ENCODE assay signal across 22 cellular contexts in genomic region chr16:62929593-62929992, GRCh38.
"Had no signal": no experiment of that assay in that cellular context is flagged by ENCODE, and none has a peak within 500 bp of the region (broad histone marks: within the 10 kb centered on the region; RNA-seq: fewer than 3 reads in every experiment).

No MANE protein-coding gene starts in this region.

- H3K27me3 ChIP-seq: colonic mucosa, dorsolateral prefrontal cortex, esophagus muscularis mucosa, esophagus squamous epithelium, foreskin keratinocyte, gastrocnemius medialis, gastroesophageal sphincter, heart left ventricle had no signal

- H3K9me3 ChIP-seq: colonic mucosa, esophagus muscularis mucosa, esophagus squamous epithelium, gastrocnemius medialis, gastroesophageal sphincter, heart left ventricle had no signal

- H3K36me3 ChIP-seq: colonic mucosa, esophagus muscularis mucosa, esophagus squamous epithelium, gastrocnemius medialis, gastroesophageal sphincter, heart left ventricle had no signal

- DNase-seq: colonic mucosa; cortex of kidney; dermis blood vessel endothelial cell; dorsolateral prefrontal cortex; effector CD4-positive, alpha-beta T cell; effector CD8-positive, alpha-beta T cell; effector memory CD4-positive, alpha-beta T cell; effector memory CD8-positive, alpha-beta T cell; endodermal cell; erythroblast; esophagus squamous epithelium; foreskin fibroblast; foreskin keratinocyte; foreskin melanocyte; gastrocnemius medialis; glutamatergic neuron; head of caudate nucleus; heart left ventricle had no signal

- H3K27ac ChIP-seq: colonic mucosa, coronary artery, dorsolateral prefrontal cortex, epithelial cell of prostate, esophagus muscularis mucosa, esophagus squamous epithelium, foreskin keratinocyte, gastrocnemius medialis, gastroesophageal sphincter, heart left ventricle had no signal

- H3K4me1 ChIP-seq: colonic mucosa, esophagus muscularis mucosa, esophagus squamous epithelium, foreskin keratinocyte, gastrocnemius medialis, gastroesophageal sphincter, heart left ventricle had no signal

- H3K4me3 ChIP-seq: colonic mucosa, coronary artery, dorsolateral prefrontal cortex, esophagus muscularis mucosa, esophagus squamous epithelium, gastrocnemius medialis, gastroesophageal sphincter, heart left ventricle had no signal
